Comparison of ENCODE assay signal across 1 cellular context in the genomic region with DNA sequence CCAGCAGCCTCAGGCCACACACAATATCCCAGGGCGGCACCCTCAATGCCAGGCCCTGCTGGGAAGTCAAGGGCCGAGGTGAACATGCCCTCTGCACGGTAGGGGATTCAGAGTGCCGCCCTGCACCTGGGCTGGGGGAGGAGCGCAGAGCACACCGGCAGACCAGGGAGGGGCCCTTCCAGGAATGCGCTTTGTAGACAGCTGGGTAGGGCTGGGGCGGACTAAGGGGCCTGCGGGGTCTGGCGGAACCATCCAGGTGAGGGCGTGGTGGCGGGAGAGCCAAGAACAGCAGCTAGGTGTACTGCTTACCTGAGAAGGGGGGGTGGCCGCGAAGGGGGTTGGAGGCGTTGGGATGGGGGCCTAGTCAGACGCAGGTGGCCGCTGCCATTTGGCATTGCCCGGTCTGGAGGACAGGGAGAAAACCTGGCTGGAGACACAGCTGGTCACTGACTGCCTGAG.
TF ChIP-seq lines count a peak whose summit lies in the region.

No MANE protein-coding gene starts in this region.

TF ChIP-seq in H1, 55 proteins besides CTCF, POLR2A, EP300 and RAD21:
- TF ChIP-seq TEAD4 (IDR thresholded peaks at IDR 0.05; ENCODE audit: low read depth, low read length) (peak; percentile 88), TCF12 (IDR thresholded peaks at IDR 0.05; ENCODE audit: low read depth, low read length) (peak; percentile 88), CEBPB (IDR thresholded peaks at IDR 0.05; ENCODE audit: low read depth, low read length) (no peak), SIRT6 (IDR thresholded peaks at IDR 0.05; ENCODE audit: low read length) (no peak), KDM4A (IDR thresholded peaks at IDR 0.05; ENCODE audit: low read depth, low read length, severe bottlenecking) (no peak), JUN (IDR thresholded peaks at IDR 0.05; ENCODE audit: low read depth, low read length) (no peak), TBP (IDR thresholded peaks at IDR 0.05; ENCODE audit: low read depth, low read length) (no peak), CHD2 (IDR thresholded peaks at IDR 0.05; ENCODE audit: low read length) (no peak), TAF1 (IDR thresholded peaks at IDR 0.05; ENCODE audit: low read depth, low read length) (no peak), ZNF274 (IDR thresholded peaks at IDR 0.05; ENCODE audit: borderline replicate concordance, extremely low read depth, low read length) (no peak), GABPA (IDR thresholded peaks at IDR 0.05; ENCODE audit: borderline replicate concordance, insufficient read depth, low read length) (peak; percentile 48; the same call in 1 of the 2 replicates), KDM1A (IDR thresholded peaks at IDR 0.05; ENCODE audit: borderline replicate concordance, low read length) (no peak)
- TF ChIP-seq, protein P1, sequence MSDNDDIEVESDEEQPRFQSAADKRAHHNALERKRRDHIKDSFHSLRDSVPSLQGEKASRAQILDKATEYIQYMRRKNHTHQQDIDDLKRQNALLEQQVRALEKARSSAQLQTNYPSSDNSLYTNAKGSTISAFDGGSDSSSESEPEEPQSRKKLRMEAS (IDR thresholded peaks at IDR 0.05), result 0 out of 2 replicates have a peak, but pooled peaks have one; percentile 30
